Comparison of ENCODE assay signal across 10 cellular contexts in genomic region chr10:3398825-3399646, GRCh38.
DNase-seq lines count a peak whose midpoint lies in the region; ATAC-seq, FAIRE-seq and TF ChIP-seq lines count a peak whose summit lies in the region.
"Had no signal": no experiment of that assay in that cellular context is flagged by ENCODE, and none has a peak within 500 bp of the region (broad histone marks: within the 10 kb centered on the region; RNA-seq: fewer than 3 reads in every experiment).

No MANE protein-coding gene starts in this region.

- H3K4me1 ChIP-seq in IMR-90 (ENCODE audit: control insufficient read depth, insufficient read depth, low read length) (peaks cover 10% of the 10 kb centered on the region), endothelial cell of umbilical vein (ENCODE audit: control insufficient read depth, extremely low read depth, insufficient read depth, low read length) (peaks cover 24% of the 10 kb centered on the region), liver (ENCODE audit: control insufficient read depth in 4 of 4, insufficient read depth in 4 of 4, low read length in 3 of 4) (no peaks in the 10 kb centered on the region), upper lobe of right lung (peaks cover 5% of the 10 kb centered on the region)
- H3K4me1 ChIP-seq: prostate gland had no signal

- H2AK5ac ChIP-seq in IMR-90 (ENCODE audit: low read depth, low read length), result peak overlapping the region; percentile 82

- peak overlapping the region; percentile 83; the same call in 1 of the 2 replicates for H2BK20ac ChIP-seq in IMR-90 (ENCODE audit: low read depth, low read length)

- 84% methylated on average over 18 of the region's 46 CpGs; no CpG with 5 or more reads in 1 of the 2 experiments for WGBS in IMR-90 (ENCODE audit: extremely low coverage in 2 of 2, insufficient read length in 1 of 2), 2 experiments
- 87% methylated on average over 46 of the region's 46 CpGs for WGBS in liver

- H3K79me1 ChIP-seq in IMR-90 (ENCODE audit: low read depth in 1 of 2, low read length in 2 of 2), result no peaks in the 10 kb centered on the region

- peak overlapping the region; percentile 9; the same call in 1 of the 2 replicates for H4K91ac ChIP-seq in IMR-90 (ENCODE audit: insufficient read depth, low read depth, low read length)

- FAIRE-seq in endothelial cell of umbilical vein (lab: Jason Lieb, UNC), result peak; percentile 72

- H3K27me3 ChIP-seq in IMR-90 (ENCODE audit: control insufficient read depth, insufficient read depth, low read length), result no peaks in the 10 kb centered on the region
- no peaks in the 10 kb centered on the region for H3K27me3 ChIP-seq in endothelial cell of umbilical vein (ENCODE audit: control insufficient read depth in 2 of 2, insufficient read depth in 2 of 2, low read length in 2 of 2)
- H3K27me3 ChIP-seq in liver (ENCODE audit: control insufficient read depth in 4 of 4, insufficient read depth in 4 of 4, low read length in 3 of 4), result no peaks in the 10 kb centered on the region
- no peaks in the 10 kb centered on the region for H3K27me3 ChIP-seq in upper lobe of right lung

- ATAC-seq in IMR-90 (ENCODE audit: low read depth) (no peak), upper lobe of right lung (peak; percentile 54)

- no peaks in the 10 kb centered on the region for H3K36me3 ChIP-seq in IMR-90 (ENCODE audit: control insufficient read depth, insufficient read depth, low read length)
- H3K36me3 ChIP-seq in endothelial cell of umbilical vein (ENCODE audit: control insufficient read depth in 2 of 2, extremely low read depth in 1 of 2, insufficient read depth in 2 of 2, low read length in 2 of 2), result no peaks in the 10 kb centered on the region
- no peaks in the 10 kb centered on the region for H3K36me3 ChIP-seq in liver (ENCODE audit: control insufficient read depth in 4 of 4, insufficient read depth in 3 of 4, low read depth in 1 of 4, low read length in 3 of 4)
- no peaks in the 10 kb centered on the region for H3K36me3 ChIP-seq in upper lobe of right lung
- H3K36me3 ChIP-seq: prostate gland had no signal

- H3K14ac ChIP-seq in IMR-90 (replicated peaks; ENCODE audit: low read depth, low read length), result peak overlapping the region; percentile 46; the same call in 1 of the 2 replicates

- H3K4me3 ChIP-seq in IMR-90 (ENCODE audit: insufficient read depth, low read depth, low read length) (no peak overlapping the region), endothelial cell of umbilical vein (replicated peaks in 1 of 3; ENCODE audit: insufficient read depth in 1 of 3, low read depth in 1 of 3, low read length in 3 of 3) (no peak overlapping the region), liver (ENCODE audit: low read depth in 1 of 3, low read length in 3 of 3) (no peak overlapping the region), upper lobe of right lung (no peak overlapping the region)
- H3K4me3 ChIP-seq: prostate gland had no signal

- H2BK120ac ChIP-seq in IMR-90 (ENCODE audit: low read depth, low read length), result peak overlapping the region; percentile 58; the same call in 1 of the 2 replicates

- CTCF ChIA-PET in IMR-90 (lab: Yijun Ruan, JAX), result no interaction called here
- CTCF ChIA-PET in endothelial cell of umbilical vein (lab: Charles Lee), result no interaction called here

- BruUV-seq in IMR-90 (replicated peaks; lab: Mats Ljungman, UMichigan), result no TSS peak
- no TSS peak for BruUV-seq in endothelial cell of umbilical vein (replicated peaks; lab: Mats Ljungman, UMichigan)

- no peak for TF ChIP-seq POLR2A in IMR-90 (IDR thresholded peaks at IDR 0.05; ENCODE audit: low read depth, low read length)
- no peak for TF ChIP-seq POLR2A in endothelial cell of umbilical vein (IDR thresholded peaks at IDR 0.05; ENCODE audit: low read depth, low read length)

- H3K56ac ChIP-seq in IMR-90 (ENCODE audit: extremely low read depth, insufficient read depth, low read length), result no peak overlapping the region

- H3K79me2 ChIP-seq in endothelial cell of umbilical vein (ENCODE audit: control insufficient read depth, insufficient read depth, low read length), result no peaks in the 10 kb centered on the region

- no peak overlapping the region for H2AK9ac ChIP-seq in IMR-90 (replicated peaks; ENCODE audit: low read depth, low read length, poor library complexity)

- H3K18ac ChIP-seq in IMR-90 (ENCODE audit: low read depth, low read length), result no peak overlapping the region; the same call in 1 of the 2 replicates

- H3K4me3 Mint-ChIP-seq in activated CD4-positive, alpha-beta T cell treated with anti-CD3 and anti-CD28 coated beads, Interleukin-2, amount 10 ng/mL, durations not matched to agents 24 days and 14 days, result no peak overlapping the region

- no peak overlapping the region for H4K5ac ChIP-seq in IMR-90 (ENCODE audit: low read depth, low read length)

- no peak overlapping the region for H3K23ac ChIP-seq in IMR-90 (ENCODE audit: low read depth, low read length)

- H3K4me2 ChIP-seq in IMR-90 (ENCODE audit: low read depth, low read length), result no peak overlapping the region
- H3K4me2 ChIP-seq in endothelial cell of umbilical vein (ENCODE audit: insufficient read depth, low read length), result peak overlapping the region; percentile 3

- no peaks in the 10 kb centered on the region for H4K20me1 ChIP-seq in IMR-90 (ENCODE audit: insufficient read depth, low read length)
- H4K20me1 ChIP-seq in endothelial cell of umbilical vein (replicated peaks; ENCODE audit: control insufficient read depth, extremely low read depth, insufficient read depth, low read length), result no peaks in the 10 kb centered on the region

- H3K4ac ChIP-seq in IMR-90 (ENCODE audit: low read depth, low read length), result peak overlapping the region; percentile 55

- TF ChIP-seq RAD21 in IMR-90 (IDR thresholded peaks at IDR 0.05; ENCODE audit: low read length) (no peak), liver (IDR thresholded peaks at IDR 0.05) (peak in 1 of 2 donors; percentile 18)

- H4K8ac ChIP-seq in IMR-90 (ENCODE audit: low read depth in 2 of 2, low read length in 2 of 2), result no peak overlapping the region; a peak in 1 of 4 replicates

- TF ChIP-seq CTCF in IMR-90 (conservative IDR thresholded peaks at IDR 0.05; ENCODE audit: low read depth, low read length) (no peak), endothelial cell of umbilical vein (IDR thresholded peaks at IDR 0.05; ENCODE audit: extremely low read depth in 1 of 2, insufficient read depth in 1 of 2, low read depth in 1 of 2, low read length in 2 of 2) (no peak), liver (IDR thresholded peaks at IDR 0.05; ENCODE audit: low read depth, low read length, missing input control) (no peak), upper lobe of right lung (IDR thresholded peaks at IDR 0.05) (no peak)

- H3K9me3 ChIP-seq in IMR-90 (ENCODE audit: control insufficient read depth, insufficient read depth, low read length), result peaks cover 3% of the 10 kb centered on the region
- no peaks in the 10 kb centered on the region for H3K9me3 ChIP-seq in endothelial cell of umbilical vein (replicated peaks; ENCODE audit: control insufficient read depth, insufficient read depth, low read length)
- H3K9me3 ChIP-seq in liver (ENCODE audit: control insufficient read depth in 4 of 4, low read length in 3 of 4), result peaks cover 0 to 3% (median under 1%) of the 10 kb centered on the region in 4 donors
- H3K9me3 ChIP-seq in upper lobe of right lung, result no peaks in the 10 kb centered on the region
- H3K9me3 ChIP-seq: prostate gland had no signal

- H2AFZ ChIP-seq in IMR-90 (replicated peaks; ENCODE audit: low read length, poor library complexity), result peak overlapping the region; percentile 33
- H2AFZ ChIP-seq in endothelial cell of umbilical vein (ENCODE audit: low read depth, low read length), result peak overlapping the region; percentile 71

- DNase-seq in IMR-90, result no peak
- peak; percentile 48 for DNase-seq in endothelial cell of umbilical vein (ENCODE audit: low read depth, low spot score)
- DNase-seq in upper lobe of right lung, result peak; percentile 48
- no peak for DNase-seq in NCI-H1048 (lab: John Stamatoyannopoulos, UW)
- no peak for DNase-seq in NCI-H345 treated with DMSO at 0.1 percent for 48 hours (lab: John Stamatoyannopoulos, UW; ENCODE audit: unreplicated experiment)
- no peak for DNase-seq in activated CD4-positive, alpha-beta T cell treated with anti-CD3 and anti-CD28 coated beads, Interleukin-2, amount 10 ng/mL, durations not matched to agents 24 days and 14 days
- DNase-seq: activated naive CD4-positive, alpha-beta T cell treated with Interleukin-2 at 50 U/mL for 16 hours; NCI-H1694 treated with DMSO at 0.1 percent for 48 hours had no signal

- no peak overlapping the region for H2BK5ac ChIP-seq in IMR-90 (ENCODE audit: low read depth, low read length, poor library complexity, severe bottlenecking)

- peaks cover 5% of the 10 kb centered on the region for H3K9me3 Mint-ChIP-seq in activated CD4-positive, alpha-beta T cell treated with anti-CD3 and anti-CD28 coated beads, Interleukin-2, amount 10 ng/mL, durations not matched to agents 24 days and 14 days

- peaks cover 31% of the 10 kb centered on the region for H3K27me3 Mint-ChIP-seq in activated CD4-positive, alpha-beta T cell treated with anti-CD3 and anti-CD28 coated beads, Interleukin-2, amount 10 ng/mL, durations not matched to agents 24 days and 14 days

- no peaks in the 10 kb centered on the region for H3K36me3 Mint-ChIP-seq in activated CD4-positive, alpha-beta T cell treated with anti-CD3 and anti-CD28 coated beads, Interleukin-2, amount 10 ng/mL, durations not matched to agents 24 days and 14 days (ENCODE audit: low read depth)

- intact Hi-C loops in IMR-90 (cut with micrococcal nuclease) (no loop called here), endothelial cell of umbilical vein (cut with micrococcal nuclease) (no loop called here), upper lobe of right lung (cut with DNase I) (no loop called here)
- intact Hi-C loops in activated CD4-positive, alpha-beta T cell treated with anti-CD3 and anti-CD28 coated beads, Interleukin-2, amount 10 ng/mL, durations not matched to agents 24 days and 14 days (cut with micrococcal nuclease), result no loop called here

- H3K9me1 ChIP-seq in IMR-90 (ENCODE audit: insufficient read depth, low read length) (peaks cover 16% of the 10 kb centered on the region; the same call in 1 of the 2 replicates), endothelial cell of umbilical vein (replicated peaks; ENCODE audit: control insufficient read depth, extremely low read depth, insufficient read depth, low read length) (no peaks in the 10 kb centered on the region)

- H3K4me1 Mint-ChIP-seq in activated CD4-positive, alpha-beta T cell treated with anti-CD3 and anti-CD28 coated beads, Interleukin-2, amount 10 ng/mL, durations not matched to agents 24 days and 14 days, result no peaks in the 10 kb centered on the region

- POLR2A ChIA-PET in IMR-90 (lab: Charles Lee; ENCODE audit: unreplicated experiment), result no interaction called here
- POLR2A ChIA-PET in endothelial cell of umbilical vein (lab: Charles Lee), result no interaction called here

- no peak overlapping the region; the same call in 1 of the 3 replicates for H2BK15ac ChIP-seq in IMR-90 (ENCODE audit: low read depth, low read length)

- in situ Hi-C loops in IMR-90 (cut with MboI; ENCODE audit: low sequenced_read_pairs), result no loop called here

- no peak overlapping the region for H3K9ac ChIP-seq in IMR-90 (ENCODE audit: low read depth, low read length)
- H3K9ac ChIP-seq in endothelial cell of umbilical vein (replicated peaks; ENCODE audit: extremely low read depth, insufficient read depth, low read length), result no peak overlapping the region
- H3K9ac ChIP-seq in liver (ENCODE audit: low read depth in 1 of 2, low read length in 2 of 2), result no peak overlapping the region

- no peak overlapping the region for H3K27ac ChIP-seq in IMR-90 (ENCODE audit: insufficient read depth, low read length)
- H3K27ac ChIP-seq in endothelial cell of umbilical vein (ENCODE audit: insufficient read depth, low read depth, low read length), result peak overlapping the region; percentile 69
- peak overlapping the region; percentile 1 to 2 for H3K27ac ChIP-seq in liver (ENCODE audit: low read depth in 1 of 2, low read length in 2 of 2)
- no peak overlapping the region for H3K27ac ChIP-seq in upper lobe of right lung
- H3K27ac ChIP-seq: prostate gland had no signal

- dilution Hi-C loops in IMR-90 (cut with HindIII; ENCODE audit: low sequenced_read_pairs, unreplicated experiment) (no loop called here), endothelial cell of umbilical vein (cut with MboI; ENCODE audit: extremely low pct_ligation_motif_present, low sequenced_read_pairs) (no loop called here)

- H3K27ac Mint-ChIP-seq in activated CD4-positive, alpha-beta T cell treated with anti-CD3 and anti-CD28 coated beads, Interleukin-2, amount 10 ng/mL, durations not matched to agents 24 days and 14 days, result no peak overlapping the region

Comparison
In these comparisons a context has a peak if more than half of its experiments do, and no peak if none do; other contexts are left out.
1. DNase-seq: peak in endothelial cell of umbilical vein (single experiment) and upper lobe of right lung (single experiment); none in IMR-90 (single experiment), NCI-H1048 (single experiment), NCI-H345 treated with DMSO at 0.1 percent for 48 hours (single experiment) and activated CD4-positive, alpha-beta T cell treated with anti-CD3 and anti-CD28 coated beads, Interleukin-2, amount 10 ng/mL, durations not matched to agents 24 days and 14 days (single experiment).
2. H3K27ac ChIP-seq: peak in endothelial cell of umbilical vein (single experiment) and liver (2 of 2); none in IMR-90 (single experiment) and upper lobe of right lung (single experiment).